In genomic region chr17:73478768-73479424, GRCh38 we compare ENCODE assay signal across 20 cellular contexts.
A peak's percentile ranks its signal among the peaks of the same experiment; 100 is the strongest.
DNase-seq lines count a peak whose midpoint lies in the region; ATAC-seq and TF ChIP-seq lines count a peak whose summit lies in the region.
"Had no signal": no experiment of that assay in that cellular context is flagged by ENCODE, and none has a peak within 500 bp of the region (broad histone marks: within the 10 kb centered on the region; RNA-seq: fewer than 3 reads in every experiment).

No MANE protein-coding gene starts in this region.

- no peak overlapping the region for H2BK20ac ChIP-seq in H9 (ENCODE audit: low read depth, low read length, poor library complexity, severe bottlenecking)

- H3K9me2 ChIP-seq in OCI-LY7 (ENCODE audit: insufficient read depth, low read length): no peaks in the 10 kb centered on the region

- DNase-seq in BE2C (no peak), H9 (peak; percentile 81), OCI-LY7 (ENCODE audit: low spot score) (no peak), iPS-NIHi11 (ENCODE audit: low spot score) (peak; percentile 66), NAMALWA (ENCODE audit: low spot score) (no peak)
- DNase-seq: activated CD4-positive, alpha-beta T cell treated with anti-CD3 and anti-CD28 coated beads for 36 hours; activated CD8-positive, alpha-beta memory T cell treated with anti-CD3 and anti-CD28 coated beads, Interleukin-2, amount 50 U/mL, for 4 hours; aorta; gastrocnemius medialis; KG1; lower lobe of right lung; naive thymus-derived CD4-positive, alpha-beta T cell; NCI-H1436 treated with DMSO at 0.1 percent for 48 hours; stimulated activated CD4-positive, alpha-beta T cell treated with anti-CD3 and anti-CD28 coated beads, Interleukin-15, amount 100 ng/mL, for 24 hours; T1000 had no signal

- H3K14ac ChIP-seq in H9 (ENCODE audit: insufficient read depth, low read length): no peak overlapping the region

- no peak overlapping the region for H2BK120ac ChIP-seq in H9 (ENCODE audit: low read depth, low read length, poor library complexity, severe bottlenecking)

- H3K4me3 ChIP-seq in BE2C (ENCODE audit: low read depth, low read length) (no peak overlapping the region), OCI-LY7 (ENCODE audit: low read depth, low read length, poor library complexity, severe bottlenecking) (no peak overlapping the region)
- H3K4me3 ChIP-seq: gastrocnemius medialis, lower lobe of right lung, SK-N-MC had no signal

- H3K23me2 ChIP-seq in H9 (ENCODE audit: insufficient read length, low read depth, low read length, poor library complexity, severe bottlenecking): no peaks in the 10 kb centered on the region

- H2BK15ac ChIP-seq in H9 (ENCODE audit: low read depth, low read length): no peak overlapping the region

- no peak overlapping the region for H3K4me2 ChIP-seq in H9 (ENCODE audit: insufficient read depth, insufficient read length, low read length)
- H3K4me2 ChIP-seq in OCI-LY7 (ENCODE audit: low read length): no peak overlapping the region

- no peaks in the 10 kb centered on the region for H3K36me3 Mint-ChIP-seq in H9 (ENCODE audit: insufficient read depth in 1 of 3, low read depth in 3 of 3)

- H3K23ac ChIP-seq in H9 (ENCODE audit: insufficient read length, low read depth, low read length): no peak overlapping the region

- TF ChIP-seq CTCF in BE2C (IDR thresholded peaks at IDR 0.05; ENCODE audit: low read depth, low read length): peak; percentile 18; the same call in 1 of the 2 replicates
- peak; percentile 67 for TF ChIP-seq CTCF in H9 (conservative IDR thresholded peaks at IDR 0.05)
- peak; percentile 31 for TF ChIP-seq CTCF in OCI-LY7 (conservative IDR thresholded peaks at IDR 0.05; ENCODE audit: low read length)

- H2AFZ ChIP-seq in H9 (ENCODE audit: low read length) (no peak overlapping the region), OCI-LY7 (ENCODE audit: low read length) (no peak overlapping the region)

- intact Hi-C loops in OCI-LY7 (cut with micrococcal nuclease; ENCODE audit: unreplicated experiment): no loop called here

- no peak overlapping the region for H3K9ac ChIP-seq in H9 (ENCODE audit: extremely low read depth, insufficient read length, low read length)

- H2BK5ac ChIP-seq in H9 (ENCODE audit: insufficient read length, low read length): no peak overlapping the region

- BruUV-seq in OCI-LY7 (replicated peaks; lab: Mats Ljungman, UMichigan): no TSS peak

- H4K20me1 ChIP-seq in H9 (ENCODE audit: control insufficient read depth, insufficient read depth, insufficient read length) (no peaks in the 10 kb centered on the region), OCI-LY7 (ENCODE audit: insufficient read depth, low read length) (no peaks in the 10 kb centered on the region)

- H3K27me3 ChIP-seq in BE2C: no peaks in the 10 kb centered on the region
- H3K27me3 ChIP-seq in H9 (ENCODE audit: insufficient read depth, low read length): no peaks in the 10 kb centered on the region
- H3K27me3 ChIP-seq: gastrocnemius medialis had no signal

- H3K36me3 ChIP-seq in BE2C: no peaks in the 10 kb centered on the region
- no peaks in the 10 kb centered on the region for H3K36me3 ChIP-seq in OCI-LY7 (ENCODE audit: insufficient read depth, low read length)
- H3K36me3 ChIP-seq: gastrocnemius medialis, lower lobe of right lung had no signal

- H3K27ac Mint-ChIP-seq in H9: peak overlapping the region in 1 of 3 experiments; percentile 27; a peak in 2 of 7 replicates
- H3K27ac Mint-ChIP-seq: activated CD4-positive, alpha-beta T cell treated with anti-CD3 and anti-CD28 coated beads for 36 hours had no signal

- H3K27me3 Mint-ChIP-seq in H9 (ENCODE audit: low read depth): no peaks in the 10 kb centered on the region; the same call in 1 of the 2 replicates
- H3K27me3 Mint-ChIP-seq: activated CD4-positive, alpha-beta T cell treated with anti-CD3 and anti-CD28 coated beads for 36 hours had no signal

- no peak overlapping the region for H4K5ac ChIP-seq in H9 (ENCODE audit: insufficient read length, low read depth, low read length)

- H4K8ac ChIP-seq in H9 (replicated peaks; ENCODE audit: insufficient read length, low read depth, low read length): no peak overlapping the region

- H3K4ac ChIP-seq in H9 (ENCODE audit: low read depth, low read length): no peak overlapping the region

- H3K4me1 ChIP-seq in BE2C: peaks cover 15% of the 10 kb centered on the region
- H3K4me1 ChIP-seq in H9 (ENCODE audit: insufficient read depth, low read length): peaks cover 3% of the 10 kb centered on the region; the same call in 1 of the 2 replicates
- no peaks in the 10 kb centered on the region for H3K4me1 ChIP-seq in OCI-LY7 (ENCODE audit: insufficient read depth, low read length, poor library complexity, severe bottlenecking)
- H3K4me1 ChIP-seq: gastrocnemius medialis had no signal

- H3K79me1 ChIP-seq in H9 (ENCODE audit: insufficient read depth, low read depth, low read length, poor library complexity, severe bottlenecking): no peaks in the 10 kb centered on the region

- H3K56ac ChIP-seq in H9 (ENCODE audit: insufficient read length, low read depth, low read length): no peak overlapping the region

- no CpG with 5 or more reads among the region's 14 CpGs for WGBS in H9 (ENCODE audit: extremely low coverage, insufficient read length, low lambda C conversion rate)

- H3K18ac ChIP-seq in H9 (ENCODE audit: insufficient read length, low read depth, low read length): no peak overlapping the region

- H2AK5ac ChIP-seq in H9 (ENCODE audit: insufficient read length, low read length): no peak overlapping the region

- H3K9me3 ChIP-seq in BE2C: no peaks in the 10 kb centered on the region
- H3K9me3 ChIP-seq in H9 (ENCODE audit: control insufficient read depth, low read depth, low read length): no peaks in the 10 kb centered on the region
- no peaks in the 10 kb centered on the region for H3K9me3 ChIP-seq in OCI-LY7 (ENCODE audit: low read length)
- H3K9me3 ChIP-seq: gastrocnemius medialis, lower lobe of right lung had no signal

- peaks cover 20 to 37% of the 10 kb centered on the region in 2 experiments for H3K4me1 Mint-ChIP-seq in H9

- CTCF ChIA-PET in OCI-LY7 (lab: Charles Lee; ENCODE audit: unreplicated experiment): no interaction called here

- no peak overlapping the region for H3T11ph ChIP-seq in H9 (ENCODE audit: low read length)

- H3K4me3 Mint-ChIP-seq in H9: no peak overlapping the region; a peak in 2 of 5 replicates
- H3K4me3 Mint-ChIP-seq: activated CD4-positive, alpha-beta T cell treated with anti-CD3 and anti-CD28 coated beads for 36 hours; naive thymus-derived CD4-positive, alpha-beta T cell had no signal

- no peak for ATAC-seq in GM19467 (IDR thresholded peaks at IDR 0.05; ENCODE audit: unreplicated experiment)
- ATAC-seq in GM18868 (IDR thresholded peaks at IDR 0.05; ENCODE audit: unreplicated experiment): no peak
- no peak for ATAC-seq in GM21390 (IDR thresholded peaks at IDR 0.05; ENCODE audit: unreplicated experiment)
- ATAC-seq: activated CD4-positive, alpha-beta T cell treated with anti-CD3 and anti-CD28 coated beads for 36 hours; gastrocnemius medialis; lower lobe of right lung; naive thymus-derived CD4-positive, alpha-beta T cell had no signal

- H3K79me2 ChIP-seq in H9 (ENCODE audit: insufficient read depth, low read length): no peaks in the 10 kb centered on the region
- H3K79me2 ChIP-seq in OCI-LY7 (ENCODE audit: insufficient read depth, low read depth, low read length): no peaks in the 10 kb centered on the region

- POLR2A ChIA-PET in OCI-LY7 (lab: Charles Lee): no interaction called here

- no peaks in the 10 kb centered on the region for H3K9me3 Mint-ChIP-seq in H9

- no peak overlapping the region for H4K91ac ChIP-seq in H9 (ENCODE audit: insufficient read length, low read depth, low read length)

- H2BK12ac ChIP-seq in H9 (ENCODE audit: insufficient read length, low read depth, low read length): no peak overlapping the region

- H3K27ac ChIP-seq in H9 (ENCODE audit: insufficient read length, low read depth, low read length) (no peak overlapping the region), OCI-LY7 (ENCODE audit: low read depth, low read length, poor library complexity, severe bottlenecking) (no peak overlapping the region)
- H3K27ac ChIP-seq: epithelial cell of prostate, gastrocnemius medialis, lower lobe of right lung, SK-N-MC had no signal

Comparison
In these comparisons a context has a peak if more than half of its experiments do, and no peak if none do; other contexts are left out.
1. DNase-seq: peak in H9 (single experiment) and iPS-NIHi11 (single experiment); none in BE2C (single experiment), OCI-LY7 (single experiment) and NAMALWA (single experiment).
2. Peak in every context shown above with its lines, with median percentiles within 50 percentile points of each other: CTCF ChIP-seq.